In the genomic region with DNA sequence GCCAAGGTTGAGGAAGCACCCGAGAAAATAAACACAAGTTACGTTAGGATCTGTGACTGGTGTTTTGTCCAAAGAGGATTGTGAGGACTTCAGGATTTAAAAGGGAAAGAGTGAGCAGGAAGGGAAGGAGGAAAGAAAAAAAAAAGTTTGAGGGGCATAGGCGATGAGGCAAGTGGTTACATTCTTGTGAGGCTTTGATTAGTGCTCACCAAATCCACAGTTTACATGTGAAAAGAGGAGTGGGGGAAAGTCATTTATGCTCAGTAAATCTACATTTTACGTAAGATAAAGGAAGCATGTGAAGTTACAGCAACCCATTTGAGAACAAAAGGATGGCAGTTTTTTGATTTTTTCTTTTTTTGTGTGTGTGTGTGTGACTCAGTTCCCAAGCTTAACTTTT, we compare ENCODE assay signal across 20 cellular contexts.
"Had no signal": no experiment of that assay in that cellular context is flagged by ENCODE, and none has a peak within 500 bp of the region (broad histone marks: within the 10 kb centered on the region; RNA-seq: fewer than 3 reads in every experiment).

No MANE protein-coding gene starts in this region.

- H3K4me3 Mint-ChIP-seq: activated CD4-positive, alpha-beta T cell treated with anti-CD3 and anti-CD28 coated beads, Interleukin-2, amount 10 ng/mL, durations not matched to agents 7 days and 5 days; activated CD8-positive, alpha-beta T cell treated with anti-CD3 and anti-CD28 coated beads, Interleukin-2, amount 10 ng/mL, durations not matched to agents 7 days and 5 days; activated naive CD8-positive, alpha-beta T cell treated with anti-CD3 and anti-CD28 coated beads, Interleukin-2, amount 10 ng/mL, durations not matched to agents 7 days and 5 days; activated T-cell treated with anti-CD3 and anti-CD28 coated beads, Interleukin-2, amount 50 U/mL, for 24 hours; stimulated activated naive CD8-positive, alpha-beta T cell treated with anti-CD3 and anti-CD28 coated beads, Interleukin-15, Interleukin-2, amounts not matched to agents 100 ng/mL and 50 ng/mL, for 24 hours had no signal

- H3K27me3 Mint-ChIP-seq: activated CD4-positive, alpha-beta T cell treated with anti-CD3 and anti-CD28 coated beads, Interleukin-2, amount 10 ng/mL, durations not matched to agents 7 days and 5 days; activated naive CD8-positive, alpha-beta T cell treated with anti-CD3 and anti-CD28 coated beads, Interleukin-2, amount 10 ng/mL, durations not matched to agents 7 days and 5 days; activated T-cell treated with anti-CD3 and anti-CD28 coated beads, Interleukin-2, amount 50 U/mL, for 24 hours; stimulated activated naive CD8-positive, alpha-beta T cell treated with anti-CD3 and anti-CD28 coated beads, Interleukin-15, Interleukin-2, amounts not matched to agents 100 ng/mL and 50 ng/mL, for 24 hours had no signal

- H3K36me3 ChIP-seq: brain microvascular endothelial cell, prostate gland, right atrium auricular region, tibial nerve, uterus had no signal

- H3K4me3 ChIP-seq: dorsolateral prefrontal cortex, prostate gland, right atrium auricular region, tibial nerve, uterus had no signal

- ATAC-seq: activated CD8-positive, alpha-beta T cell treated with anti-CD3 and anti-CD28 coated beads, Interleukin-2, amount 10 ng/mL, durations not matched to agents 7 days and 5 days; foreskin keratinocyte; left cardiac atrium had no signal

- H3K4me1 Mint-ChIP-seq: activated CD4-positive, alpha-beta T cell treated with anti-CD3 and anti-CD28 coated beads, Interleukin-2, amount 10 ng/mL, durations not matched to agents 7 days and 5 days had no signal

- H3K9me3 Mint-ChIP-seq: activated CD4-positive, alpha-beta T cell treated with anti-CD3 and anti-CD28 coated beads, Interleukin-2, amount 10 ng/mL, durations not matched to agents 7 days and 5 days; activated T-cell treated with anti-CD3 and anti-CD28 coated beads, Interleukin-2, amount 50 U/mL, for 24 hours; activated T-helper 2 cell treated with anti-CD3 and anti-CD28 coated beads, Interferon-gamma antibody, Interleukin-2, Interleukin-4, amounts not matched to agents 10 μg/mL and 5 μg/mL and 100 μg/mL, durations not matched to agents 14 hours and 24 hours and 36 hours; stimulated activated naive CD8-positive, alpha-beta T cell treated with anti-CD3 and anti-CD28 coated beads, Interleukin-15, Interleukin-2, amounts not matched to agents 100 ng/mL and 50 ng/mL, for 24 hours had no signal

- H3K27ac ChIP-seq: brain microvascular endothelial cell, dorsolateral prefrontal cortex, foreskin keratinocyte, prostate gland, right atrium auricular region, tibial nerve, uterus had no signal

- H3K27me3 ChIP-seq: brain microvascular endothelial cell, dorsolateral prefrontal cortex, foreskin keratinocyte, right atrium auricular region, tibial nerve, uterus had no signal

- H3K27ac Mint-ChIP-seq: activated CD4-positive, alpha-beta T cell treated with anti-CD3 and anti-CD28 coated beads, Interleukin-2, amount 10 ng/mL, durations not matched to agents 7 days and 5 days; activated CD8-positive, alpha-beta T cell treated with anti-CD3 and anti-CD28 coated beads, Interleukin-2, amount 10 ng/mL, durations not matched to agents 7 days and 5 days; activated naive CD8-positive, alpha-beta T cell treated with anti-CD3 and anti-CD28 coated beads, Interleukin-2, amount 10 ng/mL, durations not matched to agents 7 days and 5 days; activated T-cell treated with anti-CD3 and anti-CD28 coated beads, Interleukin-2, amount 50 U/mL, for 24 hours; activated T-helper 2 cell treated with anti-CD3 and anti-CD28 coated beads, Interferon-gamma antibody, Interleukin-2, Interleukin-4, amounts not matched to agents 10 μg/mL and 5 μg/mL and 100 μg/mL, durations not matched to agents 14 hours and 24 hours and 36 hours; stimulated activated naive CD8-positive, alpha-beta T cell treated with anti-CD3 and anti-CD28 coated beads, Interleukin-15, Interleukin-2, amounts not matched to agents 100 ng/mL and 50 ng/mL, for 24 hours had no signal

- DNase-seq: activated CD4-positive, alpha-beta T cell treated with anti-CD3 and anti-CD28 coated beads, Interleukin-2, amount 10 ng/mL, durations not matched to agents 7 days and 5 days; activated CD8-positive, alpha-beta T cell treated with anti-CD3 and anti-CD28 coated beads, Interleukin-2, amount 10 ng/mL, durations not matched to agents 7 days and 5 days; activated naive CD4-positive, alpha-beta T cell treated with Interleukin-2 at 50 U/mL for 16 hours; activated naive CD8-positive, alpha-beta T cell treated with anti-CD3 and anti-CD28 coated beads, Interleukin-2, amount 10 ng/mL, durations not matched to agents 7 days and 5 days; activated T-cell treated with anti-CD3 and anti-CD28 coated beads, Interleukin-2, amount 50 U/mL, for 24 hours; amygdala; brain microvascular endothelial cell; central memory CD4-positive, alpha-beta T cell; dorsolateral prefrontal cortex; foreskin keratinocyte; glutamatergic neuron; hippocampal formation; left cardiac atrium; stimulated activated CD4-positive, alpha-beta T cell treated with anti-CD3 and anti-CD28 coated beads, Interleukin-2, amount 100 ng/mL, for 48 hours; uterus had no signal
